Comparison of ENCODE assay signal across 9 cellular contexts in genomic region chr5:150155258-150156032, GRCh38. TPM values are rescaled to one million over a fixed set of nuclear protein-coding genes. Genes with fewer than 3 reads are reported as not detected.
DNase-seq lines count a peak whose midpoint lies in the region; ATAC-seq and TF ChIP-seq lines count a peak whose summit lies in the region.
"Had no signal": no experiment of that assay in that cellular context is flagged by ENCODE, and none has a peak within 500 bp of the region (broad histone marks: within the 10 kb centered on the region; RNA-seq: fewer than 3 reads in every experiment).

Gene PDGFRB, minus strand, starts transcription at chr5:150155845. Its CDS starts 18,798 bp downstream, at chr5:150137047.

- peaks cover 26% of the 10 kb centered on the region; the same call in 1 of the 2 replicates for H3K36me3 ChIP-seq in IMR-90 (ENCODE audit: control insufficient read depth, insufficient read depth, low read length)

- peaks cover 35% of the 10 kb centered on the region for H4K20me1 ChIP-seq in IMR-90 (ENCODE audit: insufficient read depth, low read length)

- H2AK5ac ChIP-seq in IMR-90 (ENCODE audit: low read depth, low read length), result peak within 1 kb of the TSS; percentile 98

- intact Hi-C loops in IMR-90 (cut with micrococcal nuclease), result loop anchor here (2.0 kb wide), 2 partner anchors 17 to 25 kb away; no protein-coding TSS in a partner anchor

- H4K91ac ChIP-seq in IMR-90 (ENCODE audit: insufficient read depth, low read depth, low read length), result peak within 1 kb of the TSS; percentile 98

- DNase-seq in NCI-H1436 (lab: John Stamatoyannopoulos, UW), result peak; percentile 36
- no peak for DNase-seq in NCI-H1436 treated with DMSO at 0.1 percent for 48 hours (lab: John Stamatoyannopoulos, UW)
- peak; percentile 89 for DNase-seq in IMR-90
- peak; percentile 26 for DNase-seq in activated T-cell treated with anti-CD3 and anti-CD28 coated beads, Interleukin-2, amount 50 U/mL, for 4 hours
- peak; percentile 93 for DNase-seq in fibroblast of pulmonary artery (ENCODE audit: low read depth)
- peak; percentile 44 to 83 (median 62) for DNase-seq in naive thymus-derived CD8-positive, alpha-beta T cell
- DNase-seq in superior temporal gyrus (ENCODE audit: extremely low spot score), result peak; percentile 66

- H3K4me1 Mint-ChIP-seq in activated T-cell treated with anti-CD3 and anti-CD28 coated beads, Interleukin-2, amount 50 U/mL, for 4 hours (ENCODE audit: low read depth), result peaks cover 6% of the 10 kb centered on the region
- H3K4me1 Mint-ChIP-seq in naive thymus-derived CD8-positive, alpha-beta T cell, result peaks cover 10 to 14% (median 14%) of the 10 kb centered on the region in 4 donors

- H4K8ac ChIP-seq in IMR-90 (ENCODE audit: low read depth in 2 of 2, low read length in 2 of 2), result peak within 1 kb of the TSS; percentile 74 to 89

- peak; percentile 79 for ATAC-seq in IMR-90 (ENCODE audit: low read depth)
- peak; percentile 68 to 81 for ATAC-seq in activated T-cell treated with anti-CD3 and anti-CD28 coated beads, Interleukin-2, amount 50 U/mL, for 4 hours
- peak; percentile 95 to 98 for ATAC-seq in naive thymus-derived CD8-positive, alpha-beta T cell
- ATAC-seq in GM21529 (IDR thresholded peaks at IDR 0.05; ENCODE audit: unreplicated experiment), result no peak

- H3K9me3 Mint-ChIP-seq in activated T-cell treated with anti-CD3 and anti-CD28 coated beads, Interleukin-2, amount 50 U/mL, for 4 hours, result no peaks in the 10 kb centered on the region
- H3K9me3 Mint-ChIP-seq in naive thymus-derived CD8-positive, alpha-beta T cell, result no peaks in the 10 kb centered on the region

- H3K23ac ChIP-seq in IMR-90 (ENCODE audit: low read depth, low read length), result peak within 1 kb of the TSS; percentile 94

- peak within 1 kb of the TSS; percentile 82 for H3K4me3 Mint-ChIP-seq in activated T-cell treated with anti-CD3 and anti-CD28 coated beads, Interleukin-2, amount 50 U/mL, for 4 hours
- H3K4me3 Mint-ChIP-seq in naive thymus-derived CD8-positive, alpha-beta T cell, result peak within 1 kb of the TSS; percentile 86 to 97 (median 90)

- H2BK15ac ChIP-seq in IMR-90 (ENCODE audit: low read depth, low read length), result peak within 1 kb of the TSS; percentile 85; the same call in 2 of the 3 replicates

- H3K36me3 Mint-ChIP-seq in activated T-cell treated with anti-CD3 and anti-CD28 coated beads, Interleukin-2, amount 50 U/mL, for 4 hours (ENCODE audit: insufficient read depth), result no peaks in the 10 kb centered on the region
- H3K36me3 Mint-ChIP-seq in naive thymus-derived CD8-positive, alpha-beta T cell, result no peaks in the 10 kb centered on the region

- TSS peak; percentile 58 for BruUV-seq in IMR-90 (replicated peaks; lab: Mats Ljungman, UMichigan)

- POLR2A ChIA-PET in IMR-90 (lab: Charles Lee; ENCODE audit: unreplicated experiment), result interaction anchor here (0.5 to 0.7 kb wide), 5 partner anchors 10 to 321 kb away, joined by 3 to 10 read pairs (median 5); no protein-coding TSS in a partner anchor
- POLR2A ChIA-PET in naive thymus-derived CD8-positive, alpha-beta T cell (lab: Charles Lee), result no interaction called here

- no peaks in the 10 kb centered on the region for H3K9me3 ChIP-seq in IMR-90 (ENCODE audit: control insufficient read depth, insufficient read depth, low read length)

- peak within 1 kb of the TSS; percentile 83 for H2AFZ ChIP-seq in IMR-90 (replicated peaks; ENCODE audit: low read length, poor library complexity)

- CTCF ChIA-PET in IMR-90 (lab: Yijun Ruan, JAX), result interaction anchor here (0.6 kb wide), 1 partner anchor 19 kb away, joined by 3 read pairs; no protein-coding TSS in a partner anchor

- H3K79me1 ChIP-seq in IMR-90 (ENCODE audit: low read depth in 1 of 2, low read length in 2 of 2), result peaks cover 5 to 63% of the 10 kb centered on the region in 2 experiments

- peak within 1 kb of the TSS; percentile 96 for H3K14ac ChIP-seq in IMR-90 (replicated peaks; ENCODE audit: low read depth, low read length)

- dilution Hi-C loops in IMR-90 (cut with HindIII; ENCODE audit: low sequenced_read_pairs, unreplicated experiment), result no loop called here

- H3K27me3 ChIP-seq in IMR-90 (ENCODE audit: control insufficient read depth, insufficient read depth, low read length), result no peaks in the 10 kb centered on the region

- TF ChIP-seq POLR2A in IMR-90 (IDR thresholded peaks at IDR 0.05; ENCODE audit: low read depth, low read length), result peak; percentile 91

- H3K9me1 ChIP-seq in IMR-90 (ENCODE audit: insufficient read depth, low read length), result peaks cover 31% of the 10 kb centered on the region

- peak within 1 kb of the TSS; percentile 28 for H2BK20ac ChIP-seq in IMR-90 (ENCODE audit: low read depth, low read length)

- H2BK5ac ChIP-seq in IMR-90 (ENCODE audit: low read depth, low read length, poor library complexity, severe bottlenecking), result peak within 1 kb of the TSS; percentile 91

- peaks cover 46% of the 10 kb centered on the region for H3K4me1 ChIP-seq in IMR-90 (ENCODE audit: control insufficient read depth, insufficient read depth, low read length)

- H3K18ac ChIP-seq in IMR-90 (ENCODE audit: low read depth, low read length), result peak within 1 kb of the TSS; percentile 83

- H3K4me2 ChIP-seq in IMR-90 (ENCODE audit: low read depth, low read length), result peak within 1 kb of the TSS; percentile 93

- peak within 1 kb of the TSS; percentile 88 for H3K56ac ChIP-seq in IMR-90 (ENCODE audit: extremely low read depth, insufficient read depth, low read length)

- peak within 1 kb of the TSS; percentile 96 for H2AK9ac ChIP-seq in IMR-90 (replicated peaks; ENCODE audit: low read depth, low read length, poor library complexity)

- peak within 1 kb of the TSS; percentile 99 for H3K9ac ChIP-seq in IMR-90 (ENCODE audit: low read depth, low read length)

- no CpG with 5 or more reads among the region's 17 CpGs for WGBS in IMR-90 (ENCODE audit: extremely low coverage in 2 of 2, insufficient read length in 1 of 2), 2 experiments

- TF ChIP-seq CTCF in IMR-90 (conservative IDR thresholded peaks at IDR 0.05; ENCODE audit: low read depth, low read length) (0 out of 2 replicates have a peak, but pooled peaks have one; percentile 3), fibroblast of pulmonary artery (IDR thresholded peaks at IDR 0.05; ENCODE audit: low read length, missing control alignments) (no peak)

- H2BK120ac ChIP-seq in IMR-90 (ENCODE audit: low read depth, low read length), result peak within 1 kb of the TSS; percentile 85

- H3K4ac ChIP-seq in IMR-90 (ENCODE audit: low read depth, low read length), result peak within 1 kb of the TSS; percentile 99

- peak within 1 kb of the TSS; percentile 91 for H3K27ac ChIP-seq in IMR-90 (ENCODE audit: insufficient read depth, low read length)
- H3K27ac ChIP-seq: C4-2B had no signal

- TF ChIP-seq RAD21 in IMR-90 (IDR thresholded peaks at IDR 0.05; ENCODE audit: low read length), result no peak

- peak within 1 kb of the TSS in 8 of 10 donors; percentile 22 to 91 (median 74) for H3K27ac Mint-ChIP-seq in naive thymus-derived CD8-positive, alpha-beta T cell

- H3K27me3 Mint-ChIP-seq in activated T-cell treated with anti-CD3 and anti-CD28 coated beads, Interleukin-2, amount 50 U/mL, for 4 hours (ENCODE audit: low read depth), result peaks cover 27% of the 10 kb centered on the region
- peaks cover 0 to 9% (median 5%) of the 10 kb centered on the region in 5 donors for H3K27me3 Mint-ChIP-seq in naive thymus-derived CD8-positive, alpha-beta T cell

- H3K4me3 ChIP-seq in IMR-90 (ENCODE audit: insufficient read depth, low read depth, low read length) (peak within 1 kb of the TSS; percentile 76), fibroblast of pulmonary artery (replicated peaks; ENCODE audit: low read depth, low read length) (peak within 1 kb of the TSS; percentile 94)

- H4K5ac ChIP-seq in IMR-90 (ENCODE audit: low read depth, low read length), result peak within 1 kb of the TSS; percentile 69

- in situ Hi-C loops in IMR-90 (cut with MboI; ENCODE audit: low sequenced_read_pairs), result no loop called here

TF ChIP-seq in IMR-90, 13 proteins besides CTCF, POLR2A, EP300 and RAD21:
- TF ChIP-seq MXI1 (IDR thresholded peaks at IDR 0.05; ENCODE audit: borderline replicate concordance, low read depth, low read length) (peak; percentile 57; the same call in 1 of the 2 replicates), RFX5 (IDR thresholded peaks at IDR 0.05; ENCODE audit: low read depth, low read length) (no peak), MAZ (IDR thresholded peaks at IDR 0.05; ENCODE audit: borderline replicate concordance, low read depth, low read length) (peak; percentile 83), CEBPB (IDR thresholded peaks at IDR 0.05; ENCODE audit: low read depth, low read length) (no peak), NFE2L2 (IDR thresholded peaks at IDR 0.05; ENCODE audit: low read depth, low read length) (no peak), SMC3 (IDR thresholded peaks at IDR 0.05; ENCODE audit: low read depth, low read length) (no peak), BHLHE40 (IDR thresholded peaks at IDR 0.05; ENCODE audit: low read depth, low read length) (peak; percentile 61; the same call in 1 of the 2 replicates), RCOR1 (IDR thresholded peaks at IDR 0.05; ENCODE audit: insufficient replicate concordance, low read length) (no peak), ELK1 (IDR thresholded peaks at IDR 0.05; ENCODE audit: borderline replicate concordance, low read depth, low read length) (no peak)

RNA-seq across cellular contexts. Expression of gene PDGFRB, which starts in this region (rescaled TPM):
- total RNA-seq in IMR-90 (2012; rRNA removed), result 81.9 and 108 TPM in 2 replicates
- polyA plus RNA-seq in IMR-90 (2012; rRNA removed), result 122 and 124 TPM in 2 replicates
- 69.9 and 116 TPM in 2 replicates for polyA plus RNA-seq in IMR-90 (2012; cell fraction: cytosol; rRNA removed)
- polyA plus RNA-seq in IMR-90 (2012; cell fraction: nucleus; rRNA removed; ENCODE audit: low replicate concordance), result 238 and 330 TPM in 2 replicates
- under 1 TPM; 0.19 to 0.40 (median 0.37) TPM for total RNA-seq in activated T-cell treated with anti-CD3 and anti-CD28 coated beads, Interleukin-2, amount 50 U/mL, for 4 hours
- under 1 TPM; 0.47 to 0.49 TPM for total RNA-seq in naive thymus-derived CD8-positive, alpha-beta T cell
- under 1 TPM in 2 of 3 donors, not detected in 1; 0.31 to 0.57 TPM for polyA plus RNA-seq in naive thymus-derived CD8-positive, alpha-beta T cell

Comparison
In these comparisons a context has a peak if more than half of its experiments do, and no peak if none do; other contexts are left out.
1. RNA of gene PDGFRB (total RNA-seq): 81.9 to 108 TPM in IMR-90; 0.47 to 0.49 TPM in naive thymus-derived CD8-positive, alpha-beta T cell and 0.19 to 0.40 TPM in activated T-cell treated with anti-CD3 and anti-CD28 coated beads, Interleukin-2, amount 50 U/mL, for 4 hours; every median in the first group is over 10 times any median in the second.
2. RNA of gene PDGFRB (polyA plus RNA-seq): 69.9 to 330 TPM in IMR-90; 0.31 to 0.57 TPM in naive thymus-derived CD8-positive, alpha-beta T cell; every median in the first group is over 10 times any median in the second.
3. Peak in DNase-seq and ATAC-seq in activated T-cell treated with anti-CD3 and anti-CD28 coated beads, Interleukin-2, amount 50 U/mL, for 4 hours; RNA of the gene not detected or under 1 TPM.
4. Peak in DNase-seq and ATAC-seq in naive thymus-derived CD8-positive, alpha-beta T cell; RNA of the gene not detected or under 1 TPM.